Comparison of ENCODE assay signal across 7 cellular contexts in the genomic region with DNA sequence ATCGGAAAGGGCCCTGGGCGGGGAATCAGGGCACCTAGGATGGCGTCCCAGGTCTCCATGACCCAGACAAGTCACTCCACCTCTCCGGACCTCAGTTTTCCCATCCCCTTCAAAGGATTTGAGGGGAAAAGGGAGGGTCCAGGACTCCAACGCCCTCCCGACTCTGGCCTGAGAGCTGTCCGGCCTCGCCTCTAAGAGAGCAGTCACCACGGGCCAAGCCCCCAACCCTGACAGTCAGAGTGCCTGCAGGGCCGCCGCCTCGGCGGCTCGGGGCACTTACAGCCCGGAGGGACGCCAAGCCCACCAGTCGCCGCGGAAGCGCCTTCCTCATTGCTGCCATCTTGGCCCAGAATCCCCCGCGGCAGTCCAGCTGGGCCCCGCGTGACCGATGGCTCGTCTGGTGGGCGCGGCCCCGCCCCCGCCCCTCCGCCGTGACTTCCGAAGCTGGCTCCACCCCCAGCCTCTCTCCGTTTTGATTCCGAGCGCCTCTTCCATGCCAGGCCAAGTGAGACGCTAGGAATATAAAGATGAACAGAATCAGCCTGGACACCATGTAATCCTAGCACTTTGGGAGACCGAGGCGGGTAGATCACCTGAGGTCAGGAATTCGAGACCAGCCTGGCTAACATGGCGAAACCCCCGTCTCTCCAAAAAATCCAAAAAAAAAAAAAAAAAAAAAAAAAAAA. TPM values are rescaled to one million over a fixed set of nuclear protein-coding genes. Genes with fewer than 3 reads are reported as not detected.
DNase-seq lines count a peak whose midpoint lies in the region; ATAC-seq, FAIRE-seq and TF ChIP-seq lines count a peak whose summit lies in the region.

A gene (minus strand): TSS at position 354 of the 686 bp plus-strand sequence. CDS start 14 bp downstream, at position 340.

- H3K36me3 Mint-ChIP-seq in WTC11 (no peaks in the 10 kb centered on the region), immature natural killer cell (no peaks in the 10 kb centered on the region)

- peaks cover 8% of the 10 kb centered on the region for H3K4me1 ChIP-seq in smooth muscle cell (ENCODE audit: low read depth)

- H4K20me1 ChIP-seq in smooth muscle cell (ENCODE audit: low read depth) = no peaks in the 10 kb centered on the region

- no peak for TF ChIP-seq CTCF in WTC11 (IDR thresholded peaks at IDR 0.05)
- no peak for TF ChIP-seq CTCF in bronchial epithelial cell (IDR thresholded peaks at IDR 0.05; ENCODE audit: insufficient read depth, low read length, severe bottlenecking)
- no peak for TF ChIP-seq CTCF in smooth muscle cell (IDR thresholded peaks at IDR 0.05; ENCODE audit: borderline replicate concordance, insufficient read depth, poor library complexity, severe bottlenecking)

- FAIRE-seq in bronchial epithelial cell (lab: Jason Lieb, UNC) = no peak

- H3K9ac ChIP-seq in smooth muscle cell (ENCODE audit: low read depth) = peak within 1 kb of the TSS; percentile 96

- peak within 1 kb of the TSS; percentile 97 for H3K4me3 Mint-ChIP-seq in WTC11
- peak within 1 kb of the TSS; percentile 94 to 96 (median 95) for H3K4me3 Mint-ChIP-seq in immature natural killer cell

- H3K4me1 Mint-ChIP-seq in WTC11 (peaks cover 8% of the 10 kb centered on the region), immature natural killer cell (peaks cover 19 to 29% of the 10 kb centered on the region in 2 donors)

- WGBS in smooth muscle cell (ENCODE audit: low lambda C conversion rate) = 1% methylated on average over 34 of the region's 42 CpGs

- H3K27me3 Mint-ChIP-seq in WTC11 (ENCODE audit: low read depth) (no peaks in the 10 kb centered on the region), immature natural killer cell (ENCODE audit: low read depth in 3 of 3) (peaks cover 4 to 11% (median 6%) of the 10 kb centered on the region in 3 donors)

- peak within 1 kb of the TSS; percentile 80 for H2AFZ ChIP-seq in smooth muscle cell (ENCODE audit: low read depth)

- DNase-seq in NCI-H226 (peak; percentile 85), WTC11 (ENCODE audit: low spot score) (peak; percentile 85), bronchial epithelial cell (ENCODE audit: low read depth) (peak; percentile 74), immature natural killer cell (peak; percentile 80 to 83 (median 82)), smooth muscle cell (lab: John Stamatoyannopoulos, UW; ENCODE audit: unreplicated experiment) (peak; percentile 74)

- H3K27me3 ChIP-seq in bronchial epithelial cell (ENCODE audit: control insufficient read depth, insufficient read depth, low read length) (no peaks in the 10 kb centered on the region), smooth muscle cell (ENCODE audit: low read depth) (no peaks in the 10 kb centered on the region)

- POLR2A ChIA-PET in WTC11 (lab: Charles Lee) = interaction anchor here (0.6 to 1.0 kb wide), 4 partner anchors 14 to 132 kb away, joined by 3 to 6 read pairs (median 4); a partner anchor contains a TSS

- H3K27ac ChIP-seq in smooth muscle cell (ENCODE audit: low read depth) = peak within 1 kb of the TSS; percentile 90

- no peaks in the 10 kb centered on the region for H3F3A ChIP-seq in smooth muscle cell (ENCODE audit: low read depth)

- peak within 1 kb of the TSS; percentile 94 for H3K4me2 ChIP-seq in smooth muscle cell

- peak within 1 kb of the TSS; percentile 69 for H3K4me3 ChIP-seq in bronchial epithelial cell (ENCODE audit: low read depth, low read length)
- peak within 1 kb of the TSS; percentile 95 for H3K4me3 ChIP-seq in smooth muscle cell

- H3K9me3 Mint-ChIP-seq in WTC11 (no peaks in the 10 kb centered on the region), immature natural killer cell (no peaks in the 10 kb centered on the region)

- ATAC-seq in GM18517 (IDR thresholded peaks at IDR 0.05; ENCODE audit: unreplicated experiment) (peak; percentile 55), HG03064 (IDR thresholded peaks at IDR 0.05; ENCODE audit: low read depth, unreplicated experiment) (peak; percentile 79), WTC11 (peak; percentile 87)

- no peaks in the 10 kb centered on the region for H3K9me3 ChIP-seq in smooth muscle cell (replicated peaks; ENCODE audit: low read depth)

- peaks cover 12% of the 10 kb centered on the region for H3K79me2 ChIP-seq in smooth muscle cell (ENCODE audit: low read depth)

- H3K27ac Mint-ChIP-seq in WTC11 = peak within 1 kb of the TSS; percentile 95
- H3K27ac Mint-ChIP-seq in immature natural killer cell = peak within 1 kb of the TSS; percentile 92 to 98 (median 96)

- CTCF ChIA-PET in WTC11 (lab: Charles Lee) = interaction anchor here (0.6 to 8.1 kb wide), 7 partner anchors 15 to 360 kb away, joined by 3 to 105 read pairs (median 7); no protein-coding TSS in a partner anchor

- H3K36me3 ChIP-seq in bronchial epithelial cell (ENCODE audit: control insufficient read depth, insufficient read depth, low read length) = no peaks in the 10 kb centered on the region
- no peaks in the 10 kb centered on the region for H3K36me3 ChIP-seq in smooth muscle cell (ENCODE audit: low read depth)

TF ChIP-seq in WTC11, 78 proteins besides CTCF, POLR2A, EP300 and RAD21 (continues in another document):
- TF ChIP-seq IRF2 (CRISPR knock-in tag; IDR thresholded peaks at IDR 0.05; ENCODE audit: borderline replicate concordance, low read depth) (no peak), JAZF1 (CRISPR knock-in tag; IDR thresholded peaks at IDR 0.05) (no peak), ZNF121 (CRISPR knock-in tag; IDR thresholded peaks at IDR 0.05) (no peak), ETV6 (CRISPR knock-in tag; IDR thresholded peaks at IDR 0.05) (peak; percentile 67; the same call in 1 of the 2 replicates), NFATC4 (CRISPR knock-in tag; IDR thresholded peaks at IDR 0.05) (no peak), GRHL2 (CRISPR knock-in tag; IDR thresholded peaks at IDR 0.05; ENCODE audit: insufficient replicate concordance, severe bottlenecking) (no peak)
- TF ChIP-seq, protein P1, sequence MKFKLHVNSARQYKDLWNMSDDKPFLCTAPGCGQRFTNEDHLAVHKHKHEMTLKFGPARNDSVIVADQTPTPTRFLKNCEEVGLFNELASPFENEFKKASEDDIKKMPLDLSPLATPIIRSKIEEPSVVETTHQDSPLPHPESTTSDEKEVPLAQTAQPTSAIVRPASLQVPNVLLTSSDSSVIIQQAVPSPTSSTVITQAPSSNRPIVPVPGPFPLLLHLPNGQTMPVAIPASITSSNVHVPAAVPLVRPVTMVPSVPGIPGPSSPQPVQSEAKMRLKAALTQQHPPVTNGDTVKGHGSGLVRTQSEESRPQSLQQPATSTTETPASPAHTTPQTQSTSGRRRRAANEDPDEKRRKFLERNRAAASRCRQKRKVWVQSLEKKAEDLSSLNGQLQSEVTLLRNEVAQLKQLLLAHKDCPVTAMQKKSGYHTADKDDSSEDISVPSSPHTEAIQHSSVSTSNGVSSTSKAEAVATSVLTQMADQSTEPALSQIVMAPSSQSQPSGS (CRISPR knock-in tag; IDR thresholded peaks at IDR 0.05; ENCODE audit: borderline replicate concordance, low read depth) = no peak
- TF ChIP-seq, protein P2, sequence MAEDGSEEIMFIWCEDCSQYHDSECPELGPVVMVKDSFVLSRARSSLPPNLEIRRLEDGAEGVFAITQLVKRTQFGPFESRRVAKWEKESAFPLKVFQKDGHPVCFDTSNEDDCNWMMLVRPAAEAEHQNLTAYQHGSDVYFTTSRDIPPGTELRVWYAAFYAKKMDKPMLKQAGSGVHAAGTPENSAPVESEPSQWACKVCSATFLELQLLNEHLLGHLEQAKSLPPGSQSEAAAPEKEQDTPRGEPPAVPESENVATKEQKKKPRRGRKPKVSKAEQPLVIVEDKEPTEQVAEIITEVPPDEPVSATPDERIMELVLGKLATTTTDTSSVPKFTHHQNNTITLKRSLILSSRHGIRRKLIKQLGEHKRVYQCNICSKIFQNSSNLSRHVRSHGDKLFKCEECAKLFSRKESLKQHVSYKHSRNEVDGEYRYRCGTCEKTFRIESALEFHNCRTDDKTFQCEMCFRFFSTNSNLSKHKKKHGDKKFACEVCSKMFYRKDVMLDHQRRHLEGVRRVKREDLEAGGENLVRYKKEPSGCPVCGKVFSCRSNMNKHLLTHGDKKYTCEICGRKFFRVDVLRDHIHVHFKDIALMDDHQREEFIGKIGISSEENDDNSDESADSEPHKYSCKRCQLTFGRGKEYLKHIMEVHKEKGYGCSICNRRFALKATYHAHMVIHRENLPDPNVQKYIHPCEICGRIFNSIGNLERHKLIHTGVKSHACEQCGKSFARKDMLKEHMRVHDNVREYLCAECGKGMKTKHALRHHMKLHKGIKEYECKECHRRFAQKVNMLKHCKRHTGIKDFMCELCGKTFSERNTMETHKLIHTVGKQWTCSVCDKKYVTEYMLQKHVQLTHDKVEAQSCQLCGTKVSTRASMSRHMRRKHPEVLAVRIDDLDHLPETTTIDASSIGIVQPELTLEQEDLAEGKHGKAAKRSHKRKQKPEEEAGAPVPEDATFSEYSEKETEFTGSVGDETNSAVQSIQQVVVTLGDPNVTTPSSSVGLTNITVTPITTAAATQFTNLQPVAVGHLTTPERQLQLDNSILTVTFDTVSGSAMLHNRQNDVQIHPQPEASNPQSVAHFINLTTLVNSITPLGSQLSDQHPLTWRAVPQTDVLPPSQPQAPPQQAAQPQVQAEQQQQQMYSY (CRISPR knock-in tag; IDR thresholded peaks at IDR 0.05) = no peak
- TF ChIP-seq, protein P3, sequence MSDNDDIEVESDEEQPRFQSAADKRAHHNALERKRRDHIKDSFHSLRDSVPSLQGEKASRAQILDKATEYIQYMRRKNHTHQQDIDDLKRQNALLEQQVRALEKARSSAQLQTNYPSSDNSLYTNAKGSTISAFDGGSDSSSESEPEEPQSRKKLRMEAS (CRISPR knock-in tag; IDR thresholded peaks at IDR 0.05) = peak; percentile 73; the same call in 1 of the 2 replicates
- TF ChIP-seq, protein P4, sequence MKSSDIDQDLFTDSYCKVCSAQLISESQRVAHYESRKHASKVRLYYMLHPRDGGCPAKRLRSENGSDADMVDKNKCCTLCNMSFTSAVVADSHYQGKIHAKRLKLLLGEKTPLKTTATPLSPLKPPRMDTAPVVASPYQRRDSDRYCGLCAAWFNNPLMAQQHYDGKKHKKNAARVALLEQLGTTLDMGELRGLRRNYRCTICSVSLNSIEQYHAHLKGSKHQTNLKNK (CRISPR knock-in tag; IDR thresholded peaks at IDR 0.05) = no peak
- TF ChIP-seq, protein P5, sequence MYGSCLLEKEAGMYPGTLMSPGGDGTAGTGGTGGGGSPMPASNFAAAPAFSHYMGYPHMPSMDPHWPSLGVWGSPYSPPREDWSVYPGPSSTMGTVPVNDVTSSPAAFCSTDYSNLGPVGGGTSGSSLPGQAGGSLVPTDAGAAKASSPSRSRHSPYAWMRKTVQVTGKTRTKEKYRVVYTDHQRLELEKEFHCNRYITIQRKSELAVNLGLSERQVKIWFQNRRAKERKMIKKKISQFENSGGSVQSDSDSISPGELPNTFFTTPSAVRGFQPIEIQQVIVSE (CRISPR knock-in tag; IDR thresholded peaks at IDR 0.05; ENCODE audit: borderline replicate concordance) = no peak

RNA-seq across cellular contexts. Expression of the gene that starts here (rescaled TPM):
- 22.7 to 31.2 TPM (median 25.4 TPM) in 3 replicates for total RNA-seq in WTC11 (2021)
- total RNA-seq in bronchial epithelial cell = 46.6 and 69.9 TPM in 2 replicates
- polyA plus RNA-seq in immature natural killer cell = 10 to 100 TPM; 32.8 to 57.9 (median 36.2) TPM
- total RNA-seq in smooth muscle cell = 43.0 and 47.6 TPM in 2 replicates
- 46.5 and 51.2 TPM in 2 replicates for polyA plus RNA-seq in smooth muscle cell

Comparison
In these comparisons a context has a peak if more than half of its experiments do, and no peak if none do; other contexts are left out.
1. Peak in every context shown above with its lines: DNase-seq, ATAC-seq, H3K4me3 ChIP-seq and H3K27ac ChIP-seq.